10 cellular contexts compared by ENCODE assay signal in the genomic region with DNA sequence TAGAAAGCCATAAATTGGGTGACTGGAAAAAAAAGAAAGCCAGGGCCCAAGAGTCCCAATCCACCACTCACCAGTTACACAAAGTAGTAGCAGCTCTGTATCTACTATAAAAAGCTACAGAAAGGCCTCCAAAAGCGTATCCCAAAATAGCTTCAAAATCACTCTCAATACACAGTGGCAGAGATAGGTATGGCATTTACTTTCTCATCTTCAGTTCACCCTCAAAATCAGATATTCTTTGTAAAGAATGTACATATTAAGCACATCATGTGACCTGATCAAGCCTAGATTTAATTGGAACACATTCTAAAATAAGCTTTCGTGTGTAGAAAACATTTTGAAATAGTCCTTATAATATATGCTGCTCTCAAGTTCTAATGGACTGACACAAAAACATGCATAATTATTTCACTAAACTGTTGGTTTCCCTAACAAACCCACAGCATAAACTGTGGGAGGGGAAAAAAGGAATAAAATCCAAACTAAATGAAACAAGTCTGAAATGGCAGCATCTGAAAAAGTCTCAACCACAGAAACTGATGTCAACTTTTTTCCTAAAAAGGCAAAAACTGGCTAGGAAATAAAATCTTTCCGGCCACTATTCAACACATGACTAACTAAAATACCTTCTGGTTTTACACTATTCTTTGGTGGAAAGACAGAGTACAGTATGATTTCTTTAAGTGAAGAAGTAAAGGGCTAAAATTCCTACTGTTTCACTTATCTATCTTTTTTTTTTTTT. TPM values are rescaled to one million over a fixed set of nuclear protein-coding genes. Genes with fewer than 3 reads are reported as not detected.
DNase-seq lines count a peak whose midpoint lies in the region; ATAC-seq and TF ChIP-seq lines count a peak whose summit lies in the region.
"Had no signal": no experiment of that assay in that cellular context is flagged by ENCODE, and none has a peak within 500 bp of the region (broad histone marks: within the 10 kb centered on the region; RNA-seq: fewer than 3 reads in every experiment).

No MANE protein-coding gene starts in this region.

- H3K27ac ChIP-seq in aorta (ENCODE audit: low read depth in 1 of 2, low read length in 2 of 2) = peak overlapping the region in 1 of 2 donors; percentile 39
- H3K27ac ChIP-seq in transverse colon = peak overlapping the region in 2 of 4 donors; percentile 12 to 21

- no peak for TF ChIP-seq POLR2A in transverse colon (IDR thresholded peaks at IDR 0.05)

- in situ Hi-C loops in transverse colon (cut with MboI; ENCODE audit: low pct_ligation_motif_present in 1 of 4, low pct_unique_long_range_greater_than_20kb in 1 of 4, low sequenced_read_pairs in 3 of 4) = loop anchor here in 3 of 4 donors (10.0 to 25.0 kb wide), 4 partner anchors 429 to 629 kb away; no protein-coding TSS in a partner anchor

- H3K9me3 Mint-ChIP-seq in activated naive CD4-positive, alpha-beta T cell treated with anti-CD3 and anti-CD28 coated beads, Interleukin-2, amount 50 U/mL, for 24 hours = no peaks in the 10 kb centered on the region
- no peaks in the 10 kb centered on the region for H3K9me3 Mint-ChIP-seq in T-helper 2 cell treated with Interferon-gamma antibody and Interleukin-4, amounts not matched to agents 5 μg/mL and 100 μg/mL, for 36 hours

- 3 to 7% methylated on average over 3 of the region's 3 CpGs for WGBS in aorta, 2 donors
- 64 to 69% methylated on average over 3 of the region's 3 CpGs for WGBS in transverse colon (ENCODE audit: low coverage in 1 of 2), 2 donors

- TF ChIP-seq EP300 in transverse colon (IDR thresholded peaks at IDR 0.05; ENCODE audit: low read depth) = no peak

- peaks cover 11% of the 10 kb centered on the region for H3K36me3 Mint-ChIP-seq in activated naive CD4-positive, alpha-beta T cell treated with anti-CD3 and anti-CD28 coated beads, Interleukin-2, amount 50 U/mL, for 24 hours
- H3K36me3 Mint-ChIP-seq in T-helper 2 cell treated with Interferon-gamma antibody and Interleukin-4, amounts not matched to agents 5 μg/mL and 100 μg/mL, for 36 hours (ENCODE audit: low read depth) = peaks cover 22% of the 10 kb centered on the region

- intact Hi-C loops in Right ventricle myocardium superior (cut with DNase I) (loop anchor here (5.0 kb wide), 1 partner anchor 429 kb away; no protein-coding TSS in a partner anchor), aorta (cut with DNase I) (loop anchor here (5.0 kb wide), 1 partner anchor 429 kb away; no protein-coding TSS in a partner anchor), transverse colon (cut with DNase I; ENCODE audit: low total_unique reads) (loop anchor here (5.0 kb wide), 1 partner anchor 429 kb away; no protein-coding TSS in a partner anchor)

- H3K4me3 Mint-ChIP-seq in activated naive CD4-positive, alpha-beta T cell treated with anti-CD3 and anti-CD28 coated beads, Interleukin-2, amount 50 U/mL, for 24 hours = peak overlapping the region; percentile 76
- H3K4me3 Mint-ChIP-seq in T-helper 2 cell treated with Interferon-gamma antibody and Interleukin-4, amounts not matched to agents 5 μg/mL and 100 μg/mL, for 36 hours = peak overlapping the region; percentile 22

- no peaks in the 10 kb centered on the region for H3K9me3 ChIP-seq in aorta (ENCODE audit: control insufficient read depth, low read length)
- no peaks in the 10 kb centered on the region for H3K9me3 ChIP-seq in transverse colon

- no peak for DNase-seq in activated naive CD4-positive, alpha-beta T cell treated with anti-CD3 and anti-CD28 coated beads, Interleukin-2, amount 50 U/mL, for 16 hours
- DNase-seq in T-helper 2 cell treated with Interferon-gamma antibody and Interleukin-4, amounts not matched to agents 5 μg/mL and 100 μg/mL, for 36 hours (ENCODE audit: low spot score) = no peak
- DNase-seq in Right ventricle myocardium superior (no peak), aorta (no peak), transverse colon (no peak), NCI-H2171 treated with DMSO at 0.1 percent for 48 hours (lab: John Stamatoyannopoulos, UW) (no peak)
- DNase-seq: anterior cingulate cortex, SHP77 had no signal

- H3K4me3 ChIP-seq in aorta (ENCODE audit: low read length in 2 of 2) (peak overlapping the region in 1 of 2 donors; percentile 26), transverse colon (no peak overlapping the region)

- H3K4me1 Mint-ChIP-seq in activated naive CD4-positive, alpha-beta T cell treated with anti-CD3 and anti-CD28 coated beads, Interleukin-2, amount 50 U/mL, for 24 hours = peaks cover 94% of the 10 kb centered on the region
- H3K4me1 Mint-ChIP-seq in T-helper 2 cell treated with Interferon-gamma antibody and Interleukin-4, amounts not matched to agents 5 μg/mL and 100 μg/mL, for 36 hours (ENCODE audit: low read depth) = peaks cover 57% of the 10 kb centered on the region

- no peak for TF ChIP-seq CTCF in transverse colon (IDR thresholded peaks at IDR 0.05)

- H3K27me3 ChIP-seq in aorta (ENCODE audit: control insufficient read depth in 1 of 2, insufficient read depth in 2 of 2, low read length in 1 of 2) (no peaks in the 10 kb centered on the region), transverse colon (no peaks in the 10 kb centered on the region)

- ATAC-seq in Right ventricle myocardium superior (ENCODE audit: poor library complexity) (peak; percentile 75), aorta (ENCODE audit: low FRiP score) (peak; percentile 34), esophagus mucosa (no peak)

- H3K27ac Mint-ChIP-seq in activated naive CD4-positive, alpha-beta T cell treated with anti-CD3 and anti-CD28 coated beads, Interleukin-2, amount 50 U/mL, for 24 hours = peak overlapping the region; percentile 95
- H3K27ac Mint-ChIP-seq in T-helper 2 cell treated with Interferon-gamma antibody and Interleukin-4, amounts not matched to agents 5 μg/mL and 100 μg/mL, for 36 hours = peak overlapping the region; percentile 32

- H3K36me3 ChIP-seq in aorta (ENCODE audit: control insufficient read depth in 1 of 2, insufficient read depth in 2 of 2, low read length in 1 of 2) (no peaks in the 10 kb centered on the region), transverse colon (no peaks in the 10 kb centered on the region)

- H3K27me3 Mint-ChIP-seq in activated naive CD4-positive, alpha-beta T cell treated with anti-CD3 and anti-CD28 coated beads, Interleukin-2, amount 50 U/mL, for 24 hours = no peaks in the 10 kb centered on the region
- no peaks in the 10 kb centered on the region for H3K27me3 Mint-ChIP-seq in T-helper 2 cell treated with Interferon-gamma antibody and Interleukin-4, amounts not matched to agents 5 μg/mL and 100 μg/mL, for 36 hours (ENCODE audit: low read depth)

- H3K4me1 ChIP-seq in aorta (ENCODE audit: control insufficient read depth in 1 of 2, insufficient read depth in 2 of 2, low read length in 2 of 2) = peaks cover 3 to 5% of the 10 kb centered on the region in 2 donors
- H3K4me1 ChIP-seq in transverse colon = peaks cover 3 to 51% (median 15%) of the 10 kb centered on the region in 4 donors

RNA-seq across cellular contexts. Expression of gene UBE2N, which starts 25.9 kb away (rescaled TPM):
- 77.3 TPM for total RNA-seq in Right ventricle myocardium superior
- total RNA-seq in aorta = 10 to 100 TPM; 57.1 to 86.8 TPM
- 10 to 100 TPM; 45.7 to 48.7 TPM for polyA plus RNA-seq in aorta
- total RNA-seq in transverse colon = 10 to 100 TPM in 3 of 4 donors, 1 to 10 TPM in 1; 2.0 to 39.0 (median 22.3) TPM
- 89.2 TPM for total RNA-seq in esophagus mucosa

RNA-seq across cellular contexts. Expression of gene NUDT4, which starts 38.2 kb away (rescaled TPM):
- 410 TPM for total RNA-seq in Right ventricle myocardium superior
- 100 to 1,000 TPM in 1 of 2 donors, 10 to 100 TPM in 1; 52.5 to 101 TPM for total RNA-seq in aorta
- 10 to 100 TPM; 47.3 to 78.8 TPM for polyA plus RNA-seq in aorta
- total RNA-seq in transverse colon = 100 to 1,000 TPM in 2 of 4 donors, 10 to 100 TPM in 2; 65.3 to 111 (median 90.9) TPM
- total RNA-seq in esophagus mucosa = 21.6 TPM

RNA-seq across cellular contexts. Expression of gene MRPL42, which starts 51.4 kb away (rescaled TPM):
- total RNA-seq in Right ventricle myocardium superior = 39.9 TPM
- 10 to 100 TPM; 40.7 to 48.5 TPM for total RNA-seq in aorta
- polyA plus RNA-seq in aorta = 10 to 100 TPM; 24.5 to 53.3 TPM
- total RNA-seq in transverse colon = 10 to 100 TPM; 10.5 to 45.1 (median 27.2) TPM
- total RNA-seq in esophagus mucosa = 47.9 TPM
